Comparison of ENCODE assay signal across 9 cellular contexts in the genomic region with DNA sequence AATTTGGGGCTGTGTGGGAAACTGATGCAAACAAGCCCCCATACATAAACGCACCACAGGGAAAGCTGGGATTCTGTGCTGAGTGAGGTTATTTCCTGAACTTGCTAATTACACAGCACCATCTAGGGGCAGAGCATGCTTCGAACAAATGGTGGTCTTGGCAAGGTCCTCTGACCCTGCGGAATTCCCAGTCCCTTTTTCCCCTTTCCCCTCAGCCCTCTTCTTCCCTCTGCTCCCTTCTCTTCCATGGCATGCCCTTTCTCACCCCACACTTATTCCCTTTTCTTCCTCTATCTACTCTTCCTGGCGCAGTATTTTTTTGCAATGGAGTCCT.
DNase-seq lines count a peak whose midpoint lies in the region; ATAC-seq, FAIRE-seq and TF ChIP-seq lines count a peak whose summit lies in the region.
"Had no signal": no experiment of that assay in that cellular context is flagged by ENCODE, and none has a peak within 500 bp of the region (broad histone marks: within the 10 kb centered on the region; RNA-seq: fewer than 3 reads in every experiment).

No MANE protein-coding gene starts in this region.

- H3K27me3 ChIP-seq in HAP-1 (ENCODE audit: low read depth) (peaks cover 6% of the 10 kb centered on the region; the same call in 1 of the 2 replicates), MG63 (no peaks in the 10 kb centered on the region)

- no peak for FAIRE-seq in RCC 7860 (lab: Jason Lieb, UNC)

- H3K36me3 ChIP-seq in HAP-1 (replicated peaks) (no peaks in the 10 kb centered on the region), MG63 (no peaks in the 10 kb centered on the region)

- no peak overlapping the region for H3K4me3 ChIP-seq in HAP-1
- H3K4me3 ChIP-seq in MG63: no peak overlapping the region

- peak; percentile 19 to 20 for DNase-seq in HAP-1 (ENCODE audit: low spot score in 2 of 2)
- DNase-seq in SK-MEL-5 (ENCODE audit: low read depth, low spot score): peak; percentile 58
- no peak for DNase-seq in left cardiac atrium
- no peak for DNase-seq in activated CD4-positive, alpha-beta T cell treated with anti-CD3 and anti-CD28 coated beads for 36 hours
- DNase-seq in RCC 7860 (ENCODE audit: low spot score): no peak
- no peak for DNase-seq in MG63
- DNase-seq: NCI-H187 treated with DMSO at 0.1 percent for 48 hours had no signal

- intact Hi-C loops in left cardiac atrium (cut with DNase I): loop anchor here in 1 of 2 donors (10.0 kb wide), 1 partner anchor 88 kb away; no protein-coding TSS in a partner anchor
- intact Hi-C loops in activated CD4-positive, alpha-beta T cell treated with anti-CD3 and anti-CD28 coated beads for 36 hours (cut with DNase I, micrococcal nuclease): no loop called here

- H3K27ac Mint-ChIP-seq in activated CD4-positive, alpha-beta T cell treated with anti-CD3 and anti-CD28 coated beads for 36 hours: no peak overlapping the region

- peaks cover 8% of the 10 kb centered on the region for H3K27me3 Mint-ChIP-seq in activated CD4-positive, alpha-beta T cell treated with anti-CD3 and anti-CD28 coated beads for 36 hours

- ATAC-seq in left cardiac atrium (peak; percentile 65 to 75), GM21390 (IDR thresholded peaks at IDR 0.05; ENCODE audit: unreplicated experiment) (no peak)
- ATAC-seq in activated CD4-positive, alpha-beta T cell treated with anti-CD3 and anti-CD28 coated beads for 36 hours: no peak

- no peaks in the 10 kb centered on the region for H3K4me1 ChIP-seq in HAP-1

- CTCF ChIA-PET in activated CD4-positive, alpha-beta T cell treated with anti-CD3 and anti-CD28 coated beads for 36 hours (lab: Charles Lee): interaction anchor here (1.0 kb wide), 1 partner anchor 38 kb away, joined by 3 read pairs; no protein-coding TSS in a partner anchor

- H3K27ac ChIP-seq in 22Rv1: no peak overlapping the region

- H3K4me3 Mint-ChIP-seq in activated CD4-positive, alpha-beta T cell treated with anti-CD3 and anti-CD28 coated beads for 36 hours: no peak overlapping the region

- in situ Hi-C loops in HAP-1 (cut with MboI; ENCODE audit: low sequenced_read_pairs) (no loop called here), SK-MEL-5 (cut with HindIII; ENCODE audit: low pct_unique_long_range_greater_than_20kb, low sequenced_read_pairs) (no loop called here)

- no peaks in the 10 kb centered on the region for H3K9me3 Mint-ChIP-seq in activated CD4-positive, alpha-beta T cell treated with anti-CD3 and anti-CD28 coated beads for 36 hours (ENCODE audit: low read depth)

- no peaks in the 10 kb centered on the region for H3K36me3 Mint-ChIP-seq in activated CD4-positive, alpha-beta T cell treated with anti-CD3 and anti-CD28 coated beads for 36 hours (ENCODE audit: low read depth)

- H3K4me1 Mint-ChIP-seq in activated CD4-positive, alpha-beta T cell treated with anti-CD3 and anti-CD28 coated beads for 36 hours: no peaks in the 10 kb centered on the region

- H3K9me3 ChIP-seq in HAP-1: no peaks in the 10 kb centered on the region
- H3K9me3 ChIP-seq in MG63: peaks cover 11% of the 10 kb centered on the region

- POLR2A ChIA-PET in activated CD4-positive, alpha-beta T cell treated with anti-CD3 and anti-CD28 coated beads for 36 hours (lab: Charles Lee): no interaction called here

- TF ChIP-seq CTCF in 22Rv1 (IDR thresholded peaks at IDR 0.05): peak; percentile 36

Comparison
In these comparisons a context has a peak if more than half of its experiments do, and no peak if none do; other contexts are left out.
1. DNase-seq: peak in HAP-1 (2 of 2) and SK-MEL-5 (single experiment); none in left cardiac atrium (single experiment), activated CD4-positive, alpha-beta T cell treated with anti-CD3 and anti-CD28 coated beads for 36 hours (single experiment), RCC 7860 (single experiment) and MG63 (single experiment).
2. ATAC-seq: peak in left cardiac atrium (2 of 2); none in activated CD4-positive, alpha-beta T cell treated with anti-CD3 and anti-CD28 coated beads for 36 hours (single experiment) and GM21390 (single experiment).